Comparison of ENCODE assay signal across 9 cellular contexts in the genomic region with DNA sequence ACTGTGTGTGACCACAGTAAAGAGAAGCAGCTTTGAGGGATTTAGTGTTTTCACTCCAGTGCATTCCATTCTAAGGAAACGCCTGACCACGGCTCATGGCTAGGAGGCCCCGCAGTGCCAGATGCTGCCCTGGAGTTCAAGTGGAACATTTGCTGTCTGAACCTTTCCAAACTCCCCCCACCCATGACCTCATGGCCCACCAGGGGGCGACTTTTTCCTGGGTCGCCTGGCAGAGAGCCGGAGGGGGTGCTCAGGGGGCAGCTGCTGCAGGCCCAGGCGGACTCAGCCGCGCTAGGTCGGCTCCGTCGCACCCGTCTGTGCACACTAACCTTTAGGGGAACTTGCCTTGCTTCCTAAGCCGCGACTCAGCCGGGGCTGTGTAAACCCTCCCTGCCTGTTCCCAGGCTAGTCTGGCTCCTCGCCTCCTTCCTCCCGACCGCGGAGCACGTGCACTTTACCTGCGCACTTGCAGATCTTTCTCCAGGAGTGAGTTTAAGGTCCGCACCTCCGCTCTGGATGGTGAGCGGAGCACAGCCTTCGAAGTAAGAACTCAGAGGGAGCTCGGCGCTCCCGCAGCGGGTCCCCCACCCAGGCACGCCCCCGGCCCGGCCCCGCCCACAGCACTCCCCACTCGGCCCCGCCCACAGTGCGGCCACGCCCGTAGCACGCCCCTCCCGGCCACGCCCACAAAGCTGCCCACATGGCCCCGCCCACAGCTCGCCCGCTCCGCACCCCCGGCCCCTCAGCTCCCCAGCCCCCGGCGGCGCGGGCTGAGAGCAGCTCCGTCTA. TPM values are rescaled to one million over a fixed set of nuclear protein-coding genes. Genes with fewer than 3 reads are reported as not detected.
A peak's percentile ranks its signal among the peaks of the same experiment; 100 is the strongest.
DNase-seq lines count a peak whose midpoint lies in the region; ATAC-seq and TF ChIP-seq lines count a peak whose summit lies in the region.
"Had no signal": no experiment of that assay in that cellular context is flagged by ENCODE, and none has a peak within 500 bp of the region (broad histone marks: within the 10 kb centered on the region; RNA-seq: fewer than 3 reads in every experiment).

A gene (minus strand): TSS at position 550 of the 789 bp plus-strand sequence. CDS start 17,441 bp downstream, outside the sequence.

- POLR2A ChIA-PET in A673 (lab: Charles Lee; ENCODE audit: low non-redundant PET): no interaction called here

- H3K27me3 ChIP-seq in A673 (replicated peaks; ENCODE audit: insufficient read depth, low read depth, low read length, poor library complexity) (peaks cover 19% of the 10 kb centered on the region), adrenal gland (peaks cover 25% of the 10 kb centered on the region), iPS-15b (ENCODE audit: control insufficient read depth, insufficient read depth, low read length) (peaks cover 87% of the 10 kb centered on the region)

- H3K4me3 ChIP-seq in A673 (ENCODE audit: low read depth, low read length, poor library complexity, severe bottlenecking) (peak within 1 kb of the TSS; percentile 37), adrenal gland (peak within 1 kb of the TSS in 1 of 4 donors; percentile 31), iPS-15b (ENCODE audit: low read depth, low read length) (peak within 1 kb of the TSS; percentile 76)

- H3K27ac ChIP-seq in A673 (ENCODE audit: low read depth, low read length, poor library complexity, severe bottlenecking) (no peak within 1 kb of the TSS), adrenal gland (no peak within 1 kb of the TSS)
- H3K27ac ChIP-seq: epithelial cell of prostate had no signal

- H3K9ac ChIP-seq in iPS-15b (ENCODE audit: low read depth, low read length): no peak within 1 kb of the TSS

- peak; percentile 54 for TF ChIP-seq CTCF in A673 (conservative IDR thresholded peaks at IDR 0.05; ENCODE audit: low read depth, low read length)
- TF ChIP-seq CTCF in adrenal gland (IDR thresholded peaks at IDR 0.05): no peak

- intact Hi-C loops in A673 (cut with micrococcal nuclease; ENCODE audit: unreplicated experiment) (no loop called here), adrenal gland (cut with DNase I) (no loop called here)

- ATAC-seq in SK-N-SH treated with all-trans-retinoic acid at 6 μM for 48 hours: peak; percentile 37
- ATAC-seq in GM18511 (IDR thresholded peaks at IDR 0.05; ENCODE audit: unreplicated experiment): no peak

- WGBS in adrenal gland, 4 donors: 9 to 38% (median 12%) methylated on average over 6 to 52 of the region's 52 CpGs

- BruUV-seq in A673 (replicated peaks; lab: Mats Ljungman, UMichigan): no TSS peak

- H3K36me3 ChIP-seq in A673 (ENCODE audit: insufficient read depth, low read length, poor library complexity, severe bottlenecking) (no peaks in the 10 kb centered on the region), adrenal gland (replicated peaks in 1 of 2) (no peaks in the 10 kb centered on the region), iPS-15b (ENCODE audit: control insufficient read depth, insufficient read depth, low read length) (no peaks in the 10 kb centered on the region)

- CTCF ChIA-PET in A673 (lab: Charles Lee): interaction anchor here (0.9 to 1.2 kb wide), 3 partner anchors 14 to 1208 kb away, joined by 3 to 9 read pairs (median 4); no protein-coding TSS in a partner anchor

- H3K4me1 ChIP-seq in A673 (ENCODE audit: insufficient read depth, low read length, poor library complexity, severe bottlenecking): peaks cover 9% of the 10 kb centered on the region
- peaks cover 34 to 35% of the 10 kb centered on the region in 2 donors for H3K4me1 ChIP-seq in adrenal gland (replicated peaks in 1 of 2)
- H3K4me1 ChIP-seq in iPS-15b (ENCODE audit: control insufficient read depth, insufficient read depth, low read length): peaks cover 2% of the 10 kb centered on the region

- no peaks in the 10 kb centered on the region for H3K9me3 ChIP-seq in A673 (ENCODE audit: low read depth, low read length, poor library complexity, severe bottlenecking)
- no peaks in the 10 kb centered on the region for H3K9me3 ChIP-seq in adrenal gland (replicated peaks in 1 of 3)
- no peaks in the 10 kb centered on the region for H3K9me3 ChIP-seq in iPS-15b (ENCODE audit: control insufficient read depth, insufficient read depth, low read length)

- DNase-seq in A673 (ENCODE audit: low spot score): peak; percentile 75
- DNase-seq in HK-2 (ENCODE audit: unreplicated experiment): peak; percentile 32
- DNase-seq in adrenal gland: peak in 5 of 7 donors; percentile 27 to 56 (median 39)
- DNase-seq in stimulated activated CD4-positive, alpha-beta T cell treated with anti-CD3 and anti-CD28 coated beads, Interleukin-1b, Interleukin-23, amount 100 ng/mL, for 4 hours (ENCODE audit: low read depth in 2 of 2): peak; percentile 55 to 61
- no peak for DNase-seq in mucosa of gallbladder (ENCODE audit: low spot score)

- TF ChIP-seq POLR2A in adrenal gland (IDR thresholded peaks at IDR 0.05): no peak

TF ChIP-seq in SK-N-SH treated with all-trans-retinoic acid at 6 μM for 48 hours, 23 proteins besides CTCF, POLR2A, EP300 and RAD21:
- no peak for TF ChIP-seq ZFP3 (CRISPR knock-in tag; IDR thresholded peaks at IDR 0.05)
- TF ChIP-seq, protein P1, sequence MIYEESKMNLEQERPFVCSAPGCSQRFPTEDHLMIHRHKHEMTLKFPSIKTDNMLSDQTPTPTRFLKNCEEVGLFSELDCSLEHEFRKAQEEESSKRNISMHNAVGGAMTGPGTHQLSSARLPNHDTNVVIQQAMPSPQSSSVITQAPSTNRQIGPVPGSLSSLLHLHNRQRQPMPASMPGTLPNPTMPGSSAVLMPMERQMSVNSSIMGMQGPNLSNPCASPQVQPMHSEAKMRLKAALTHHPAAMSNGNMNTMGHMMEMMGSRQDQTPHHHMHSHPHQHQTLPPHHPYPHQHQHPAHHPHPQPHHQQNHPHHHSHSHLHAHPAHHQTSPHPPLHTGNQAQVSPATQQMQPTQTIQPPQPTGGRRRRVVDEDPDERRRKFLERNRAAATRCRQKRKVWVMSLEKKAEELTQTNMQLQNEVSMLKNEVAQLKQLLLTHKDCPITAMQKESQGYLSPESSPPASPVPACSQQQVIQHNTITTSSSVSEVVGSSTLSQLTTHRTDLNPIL (CRISPR knock-in tag; IDR thresholded peaks at IDR 0.05; ENCODE audit: low read depth): no peak
- TF ChIP-seq TOX (CRISPR knock-in tag; IDR thresholded peaks at IDR 0.05; ENCODE audit: borderline replicate concordance): no peak
- no peak for TF ChIP-seq ESRRG (CRISPR knock-in tag; IDR thresholded peaks at IDR 0.05)
- TF ChIP-seq ISL1 (CRISPR knock-in tag; IDR thresholded peaks at IDR 0.05): no peak
- TF ChIP-seq OSR1 (CRISPR knock-in tag; IDR thresholded peaks at IDR 0.05): no peak
- TF ChIP-seq, protein P2, sequence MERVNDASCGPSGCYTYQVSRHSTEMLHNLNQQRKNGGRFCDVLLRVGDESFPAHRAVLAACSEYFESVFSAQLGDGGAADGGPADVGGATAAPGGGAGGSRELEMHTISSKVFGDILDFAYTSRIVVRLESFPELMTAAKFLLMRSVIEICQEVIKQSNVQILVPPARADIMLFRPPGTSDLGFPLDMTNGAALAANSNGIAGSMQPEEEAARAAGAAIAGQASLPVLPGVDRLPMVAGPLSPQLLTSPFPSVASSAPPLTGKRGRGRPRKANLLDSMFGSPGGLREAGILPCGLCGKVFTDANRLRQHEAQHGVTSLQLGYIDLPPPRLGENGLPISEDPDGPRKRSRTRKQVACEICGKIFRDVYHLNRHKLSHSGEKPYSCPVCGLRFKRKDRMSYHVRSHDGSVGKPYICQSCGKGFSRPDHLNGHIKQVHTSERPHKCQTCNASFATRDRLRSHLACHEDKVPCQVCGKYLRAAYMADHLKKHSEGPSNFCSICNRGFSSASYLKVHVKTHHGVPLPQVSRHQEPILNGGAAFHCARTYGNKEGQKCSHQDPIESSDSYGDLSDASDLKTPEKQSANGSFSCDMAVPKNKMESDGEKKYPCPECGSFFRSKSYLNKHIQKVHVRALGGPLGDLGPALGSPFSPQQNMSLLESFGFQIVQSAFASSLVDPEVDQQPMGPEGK (CRISPR knock-in tag; IDR thresholded peaks at IDR 0.05; ENCODE audit: borderline replicate concordance): no peak
- TF ChIP-seq PPARA (CRISPR knock-in tag; IDR thresholded peaks at IDR 0.05; ENCODE audit: borderline replicate concordance): no peak
- TF ChIP-seq, protein P3, sequence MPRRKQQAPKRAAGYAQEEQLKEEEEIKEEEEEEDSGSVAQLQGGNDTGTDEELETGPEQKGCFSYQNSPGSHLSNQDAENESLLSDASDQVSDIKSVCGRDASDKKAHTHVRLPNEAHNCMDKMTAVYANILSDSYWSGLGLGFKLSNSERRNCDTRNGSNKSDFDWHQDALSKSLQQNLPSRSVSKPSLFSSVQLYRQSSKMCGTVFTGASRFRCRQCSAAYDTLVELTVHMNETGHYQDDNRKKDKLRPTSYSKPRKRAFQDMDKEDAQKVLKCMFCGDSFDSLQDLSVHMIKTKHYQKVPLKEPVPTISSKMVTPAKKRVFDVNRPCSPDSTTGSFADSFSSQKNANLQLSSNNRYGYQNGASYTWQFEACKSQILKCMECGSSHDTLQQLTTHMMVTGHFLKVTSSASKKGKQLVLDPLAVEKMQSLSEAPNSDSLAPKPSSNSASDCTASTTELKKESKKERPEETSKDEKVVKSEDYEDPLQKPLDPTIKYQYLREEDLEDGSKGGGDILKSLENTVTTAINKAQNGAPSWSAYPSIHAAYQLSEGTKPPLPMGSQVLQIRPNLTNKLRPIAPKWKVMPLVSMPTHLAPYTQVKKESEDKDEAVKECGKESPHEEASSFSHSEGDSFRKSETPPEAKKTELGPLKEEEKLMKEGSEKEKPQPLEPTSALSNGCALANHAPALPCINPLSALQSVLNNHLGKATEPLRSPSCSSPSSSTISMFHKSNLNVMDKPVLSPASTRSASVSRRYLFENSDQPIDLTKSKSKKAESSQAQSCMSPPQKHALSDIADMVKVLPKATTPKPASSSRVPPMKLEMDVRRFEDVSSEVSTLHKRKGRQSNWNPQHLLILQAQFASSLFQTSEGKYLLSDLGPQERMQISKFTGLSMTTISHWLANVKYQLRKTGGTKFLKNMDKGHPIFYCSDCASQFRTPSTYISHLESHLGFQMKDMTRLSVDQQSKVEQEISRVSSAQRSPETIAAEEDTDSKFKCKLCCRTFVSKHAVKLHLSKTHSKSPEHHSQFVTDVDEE (CRISPR knock-in tag; IDR thresholded peaks at IDR 0.05): no peak

RNA-seq across cellular contexts. Expression of the gene that starts here (rescaled TPM):
- total RNA-seq in A673 (2021): 0.09 TPM in 1 of 2 replicates, not detected in the other
- under 1 TPM in 3 of 8 donors, not detected in 5; 0.14 to 0.37 (median 0.23) TPM for total RNA-seq in adrenal gland
- polyA plus RNA-seq in adrenal gland: under 1 TPM in 1 of 3 donors, not detected in 2; 0.13 TPM
- total RNA-seq in mucosa of gallbladder: not detected

Comparison
In these comparisons a context has a peak if more than half of its experiments do, and no peak if none do; other contexts are left out.
1. Peak in DNase-seq and H3K4me3 ChIP-seq in A673; RNA of the gene not detected or under 1 TPM.
2. Peak in DNase-seq in adrenal gland; RNA of the gene not detected or under 1 TPM.